9 cellular contexts compared by ENCODE assay signal in genomic region chr7:26500749-26501352, GRCh38.
DNase-seq lines count a peak whose midpoint lies in the region; ATAC-seq, FAIRE-seq and TF ChIP-seq lines count a peak whose summit lies in the region.
"Had no signal": no experiment of that assay in that cellular context is flagged by ENCODE, and none has a peak within 500 bp of the region (broad histone marks: within the 10 kb centered on the region; RNA-seq: fewer than 3 reads in every experiment).

No MANE protein-coding gene starts in this region.

- POLR2A ChIA-PET in WTC11 (lab: Charles Lee) = no interaction called here

- H3K9ac ChIP-seq in DND-41 (ENCODE audit: low read depth, low read length) = no peak overlapping the region

- 0 out of 2 replicates have a peak, but pooled peaks cover 3% of the 10 kb centered on the region for H3K4me1 Mint-ChIP-seq in WTC11

- H3K9me3 Mint-ChIP-seq in WTC11 = no peaks in the 10 kb centered on the region

- FAIRE-seq in RCC 7860 (lab: Jason Lieb, UNC) = peak; percentile 86

- DNase-seq in DND-41 (no peak), HL-60 (ENCODE audit: low read depth in 1 of 2, low spot score in 1 of 2) (peak in 1 of 2 experiments; percentile 48), RCC 7860 (ENCODE audit: low spot score) (peak; percentile 55), foreskin melanocyte (peak; percentile 10), WTC11 (ENCODE audit: low spot score) (no peak)

- no peaks in the 10 kb centered on the region for H3K79me2 ChIP-seq in DND-41 (ENCODE audit: insufficient read depth, low read length)

- ATAC-seq in DND-41 (ENCODE audit: insufficient read depth, low read depth) = peak; percentile 71; the same call in 1 of the 3 replicates
- no peak for ATAC-seq in GM18520 (IDR thresholded peaks at IDR 0.05; ENCODE audit: unreplicated experiment)
- ATAC-seq in WTC11 = no peak
- ATAC-seq in GM18502 (IDR thresholded peaks at IDR 0.05; ENCODE audit: poor library complexity, unreplicated experiment) = no peak
- ATAC-seq in GM21717 (IDR thresholded peaks at IDR 0.05; ENCODE audit: unreplicated experiment) = no peak

- H3K27me3 ChIP-seq in DND-41 (ENCODE audit: insufficient read depth, low read length, poor library complexity) = peaks cover 3% of the 10 kb centered on the region
- no peaks in the 10 kb centered on the region for H3K27me3 ChIP-seq in HL-60 (ENCODE audit: insufficient read depth, poor library complexity, severe bottlenecking)

- CTCF ChIA-PET in WTC11 (lab: Charles Lee) = interaction anchor here (0.6 to 1.2 kb wide), 5 partner anchors 110 to 168 kb away, joined by 3 to 4 read pairs (median 3); no protein-coding TSS in a partner anchor

- TF ChIP-seq CTCF in DND-41 (IDR thresholded peaks at IDR 0.05; ENCODE audit: borderline replicate concordance, extremely low read depth, low read length, poor library complexity, severe bottlenecking) (peak; percentile 64), HL-60 (IDR thresholded peaks at IDR 0.05; ENCODE audit: insufficient read depth, low read length) (peak; percentile 36), WTC11 (IDR thresholded peaks at IDR 0.05) (no peak)

- no peak overlapping the region for H3K27ac Mint-ChIP-seq in WTC11
- H3K27ac Mint-ChIP-seq: nephron had no signal

- no peaks in the 10 kb centered on the region for H4K20me1 ChIP-seq in DND-41 (ENCODE audit: insufficient read depth, low read length)

- H3K27ac ChIP-seq in DND-41 (ENCODE audit: low read length) = no peak overlapping the region
- no peak overlapping the region for H3K27ac ChIP-seq in HL-60 (replicated peaks)

- H3K36me3 ChIP-seq in DND-41 (ENCODE audit: insufficient read depth, low read length) = no peaks in the 10 kb centered on the region

- H3K4me3 Mint-ChIP-seq in WTC11 = no peak overlapping the region
- H3K4me3 Mint-ChIP-seq: nephron had no signal

- no peaks in the 10 kb centered on the region for H3K36me3 Mint-ChIP-seq in WTC11

- H3K27me3 Mint-ChIP-seq in WTC11 (ENCODE audit: low read depth) = no peaks in the 10 kb centered on the region; the same call in 1 of the 2 replicates

- H3K9me3 ChIP-seq in DND-41 (ENCODE audit: insufficient read depth, low read length, severe bottlenecking) = no peaks in the 10 kb centered on the region

- no peak overlapping the region for H3K4me2 ChIP-seq in DND-41 (ENCODE audit: insufficient read depth, low read length)

- H2AFZ ChIP-seq in DND-41 (ENCODE audit: low read depth, low read length) = no peak overlapping the region

- H3K4me1 ChIP-seq in DND-41 (ENCODE audit: insufficient read depth, low read length) = no peaks in the 10 kb centered on the region

- H3K4me3 ChIP-seq in DND-41 (ENCODE audit: low read depth in 1 of 2, low read length in 2 of 2) = no peak overlapping the region
- no peak overlapping the region for H3K4me3 ChIP-seq in HL-60 (replicated peaks; ENCODE audit: insufficient read depth, low read length)

TF ChIP-seq in WTC11, 78 proteins besides CTCF, POLR2A, EP300 and RAD21 (continues in another document):
- TF ChIP-seq PRDM15 (CRISPR knock-in tag; IDR thresholded peaks at IDR 0.05) (no peak), ETV6 (CRISPR knock-in tag; IDR thresholded peaks at IDR 0.05) (no peak), E2F5 (CRISPR knock-in tag; IDR thresholded peaks at IDR 0.05) (no peak), FOXJ3 (CRISPR knock-in tag; IDR thresholded peaks at IDR 0.05; ENCODE audit: borderline replicate concordance) (no peak), SP1 (CRISPR knock-in tag; conservative IDR thresholded peaks at IDR 0.05) (no peak), NFE2L1 (CRISPR knock-in tag; IDR thresholded peaks at IDR 0.05) (no peak), JAZF1 (CRISPR knock-in tag; IDR thresholded peaks at IDR 0.05) (no peak), ELF4 (CRISPR knock-in tag; IDR thresholded peaks at IDR 0.05; ENCODE audit: low read depth) (no peak), RELA (CRISPR knock-in tag; IDR thresholded peaks at IDR 0.05; ENCODE audit: borderline replicate concordance) (no peak), MAX (CRISPR knock-in tag; IDR thresholded peaks at IDR 0.05) (no peak), ESRRA (CRISPR knock-in tag; IDR thresholded peaks at IDR 0.05; ENCODE audit: borderline replicate concordance) (no peak), FOXP4 (CRISPR knock-in tag; IDR thresholded peaks at IDR 0.05) (no peak), STAT6 (CRISPR knock-in tag; conservative IDR thresholded peaks at IDR 0.05; ENCODE audit: low read depth) (no peak), ZNF423 (CRISPR knock-in tag; IDR thresholded peaks at IDR 0.05) (no peak), ATF3 (CRISPR knock-in tag; conservative IDR thresholded peaks at IDR 0.05) (no peak), OVOL2 (CRISPR knock-in tag; IDR thresholded peaks at IDR 0.05; ENCODE audit: borderline replicate concordance) (no peak), ZNF232 (CRISPR knock-in tag; IDR thresholded peaks at IDR 0.05) (no peak), TEAD1 (CRISPR knock-in tag; IDR thresholded peaks at IDR 0.05) (no peak), TEAD4 (CRISPR knock-in tag; IDR thresholded peaks at IDR 0.05) (no peak)

Comparison
In these comparisons a context has a peak if more than half of its experiments do, and no peak if none do; other contexts are left out.
1. DNase-seq: peak in RCC 7860 (single experiment) and foreskin melanocyte (single experiment); none in DND-41 (single experiment) and WTC11 (single experiment).